Comparison of ENCODE assay signal across 2 cellular contexts in genomic region chr12:103840399-103840880, GRCh38.
TF ChIP-seq lines count a peak whose summit lies in the region.

No MANE protein-coding gene starts in this region.

TF ChIP-seq in K562, 482 proteins besides CTCF, POLR2A, EP300 and RAD21:
- TF ChIP-seq RBM14 (IDR thresholded peaks at IDR 0.05; ENCODE audit: borderline replicate concordance, insufficient read depth, low read depth, low read length) (0 out of 2 replicates have a peak, but pooled peaks have one; percentile 28), MTA3 (IDR thresholded peaks at IDR 0.05; ENCODE audit: borderline replicate concordance) (0 out of 2 replicates have a peak, but pooled peaks have one; percentile 26), SMAD4 (CRISPR knock-in tag; conservative IDR thresholded peaks at IDR 0.05) (0 out of 2 replicates have a peak, but pooled peaks have one; percentile 12), KDM5B (IDR thresholded peaks at IDR 0.05; ENCODE audit: insufficient replicate concordance, low read depth, low read length) (peak; percentile 11), NFATC3 (IDR thresholded peaks at IDR 0.05) (no peak), HEY1 (CRISPR knock-in tag; IDR thresholded peaks at IDR 0.05; ENCODE audit: borderline replicate concordance) (no peak), STAG1 (CRISPR knock-in tag; IDR thresholded peaks at IDR 0.05; ENCODE audit: borderline replicate concordance) (no peak), HNRNPK (IDR thresholded peaks at IDR 0.05; ENCODE audit: low read depth, low read length, poor library complexity, severe bottlenecking) (no peak), EGR1 (conservative IDR thresholded peaks at IDR 0.05) (peak; percentile 46), ZC3H4 (CRISPR knock-in tag; IDR thresholded peaks at IDR 0.05; ENCODE audit: borderline replicate concordance) (no peak), SIN3A (IDR thresholded peaks at IDR 0.05; ENCODE audit: borderline replicate concordance in 2 of 2, control insufficient read depth in 1 of 2, low read depth in 2 of 2, low read length in 2 of 2) (0 out of 4 replicates have a peak, but pooled peaks of 1 of the 2 experiments have one; percentile 16)
- TF ChIP-seq, protein P1, sequence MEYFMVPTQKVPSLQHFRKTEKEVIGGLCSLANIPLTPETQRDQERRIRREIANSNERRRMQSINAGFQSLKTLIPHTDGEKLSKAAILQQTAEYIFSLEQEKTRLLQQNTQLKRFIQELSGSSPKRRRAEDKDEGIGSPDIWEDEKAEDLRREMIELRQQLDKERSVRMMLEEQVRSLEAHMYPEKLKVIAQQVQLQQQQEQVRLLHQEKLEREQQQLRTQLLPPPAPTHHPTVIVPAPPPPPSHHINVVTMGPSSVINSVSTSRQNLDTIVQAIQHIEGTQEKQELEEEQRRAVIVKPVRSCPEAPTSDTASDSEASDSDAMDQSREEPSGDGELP (CRISPR knock-in tag; IDR thresholded peaks at IDR 0.05; ENCODE audit: borderline replicate concordance) = peak; percentile 68; the same call in 1 of the 2 replicates
TF ChIP-seq in K562: peak in this region for 7.

TF ChIP-seq in HepG2, 621 proteins besides CTCF, POLR2A, EP300 and RAD21:
- TF ChIP-seq TFDP1 (CRISPR knock-in tag; IDR thresholded peaks at IDR 0.05; ENCODE audit: borderline replicate concordance) (no peak), STAG1 (CRISPR knock-in tag; IDR thresholded peaks at IDR 0.05) (no peak), ZNF674 (CRISPR knock-in tag; IDR thresholded peaks at IDR 0.05; ENCODE audit: low read depth) (no peak), MTA3 (CRISPR knock-in tag; IDR thresholded peaks at IDR 0.05) (no peak), BATF2 (CRISPR knock-in tag; IDR thresholded peaks at IDR 0.05) (no peak), ADNP (CRISPR knock-in tag; IDR thresholded peaks at IDR 0.05) (no peak), SAP130 (CRISPR knock-in tag; IDR thresholded peaks at IDR 0.05; ENCODE audit: low read depth) (0 out of 2 replicates have a peak, but pooled peaks have one; percentile 9), HDAC1 (CRISPR knock-in tag; IDR thresholded peaks at IDR 0.05) (no peak), ZNF557 (CRISPR knock-in tag; IDR thresholded peaks at IDR 0.05) (no peak), KLF6 (CRISPR knock-in tag; IDR thresholded peaks at IDR 0.05) (no peak), PCBP2 (optimal IDR thresholded peaks at IDR 0.05; ENCODE audit: low read depth, low read length, poor library complexity, severe bottlenecking) (peak; percentile 27), KMT2A (CRISPR knock-in tag; IDR thresholded peaks at IDR 0.05) (0 out of 2 replicates have a peak, but pooled peaks have one; percentile 5), HNRNPLL (IDR thresholded peaks at IDR 0.05; ENCODE audit: low read depth, low read length, poor library complexity, severe bottlenecking) (peak; percentile 17), RBAK (CRISPR knock-in tag; IDR thresholded peaks at IDR 0.05) (no peak), TGIF2 (CRISPR knock-in tag; IDR thresholded peaks at IDR 0.05) (no peak), ZNF775 (CRISPR knock-in tag; IDR thresholded peaks at IDR 0.05; ENCODE audit: borderline replicate concordance) (no peak), ZEB1 (IDR thresholded peaks at IDR 0.05; ENCODE audit: insufficient replicate concordance, low read depth) (no peak), TAF15 (IDR thresholded peaks at IDR 0.05; ENCODE audit: low read depth, low read length, poor library complexity, severe bottlenecking) (peak; percentile 71), KAT8 (CRISPR knock-in tag; IDR thresholded peaks at IDR 0.05) (no peak), ASH2L (IDR thresholded peaks at IDR 0.05; ENCODE audit: insufficient read length, low read depth, low read length) (peak; percentile 35), SMAD1 (CRISPR knock-in tag; IDR thresholded peaks at IDR 0.05; ENCODE audit: borderline replicate concordance, low read depth) (no peak), RFX5 (IDR thresholded peaks at IDR 0.05; ENCODE audit: low read depth, low read length) (no peak), EZH2 (conservative IDR thresholded peaks at IDR 0.05; ENCODE audit: low read depth, low read length) (no peak), MIER3 (CRISPR knock-in tag; IDR thresholded peaks at IDR 0.05; ENCODE audit: borderline replicate concordance) (no peak), ZNF33A (CRISPR knock-in tag; IDR thresholded peaks at IDR 0.05; ENCODE audit: borderline replicate concordance) (no peak), ZNF547 (CRISPR knock-in tag; IDR thresholded peaks at IDR 0.05) (no peak), MLLT10 (CRISPR knock-in tag; IDR thresholded peaks at IDR 0.05) (no peak), TP53 (CRISPR knock-in tag; conservative IDR thresholded peaks at IDR 0.05) (no peak), KDM4B (CRISPR knock-in tag; IDR thresholded peaks at IDR 0.05) (no peak), ZHX1 (CRISPR knock-in tag; IDR thresholded peaks at IDR 0.05; ENCODE audit: low read depth) (0 out of 2 replicates have a peak, but pooled peaks have one; percentile 2), PHF21A (CRISPR knock-in tag; IDR thresholded peaks at IDR 0.05) (no peak), HMGA1 (CRISPR knock-in tag; conservative IDR thresholded peaks at IDR 0.05) (no peak), ZNF296 (CRISPR knock-in tag; conservative IDR thresholded peaks at IDR 0.05) (no peak), ZBTB20 (CRISPR knock-in tag; IDR thresholded peaks at IDR 0.05; ENCODE audit: borderline replicate concordance, low read depth) (no peak), ZNF549 (CRISPR knock-in tag; IDR thresholded peaks at IDR 0.05) (no peak), POLR2G (IDR thresholded peaks at IDR 0.05; ENCODE audit: low read depth, low read length) (no peak), SSRP1 (CRISPR knock-in tag; IDR thresholded peaks at IDR 0.05) (no peak), ZNF558 (CRISPR knock-in tag; IDR thresholded peaks at IDR 0.05; ENCODE audit: borderline replicate concordance) (0 out of 2 replicates have a peak, but pooled peaks have one; percentile 8), SP2 (CRISPR knock-in tag; IDR thresholded peaks at IDR 0.05) (no peak), ZNF781 (CRISPR knock-in tag; IDR thresholded peaks at IDR 0.05; ENCODE audit: borderline replicate concordance, not compliant biosample characterization) (no peak), ZNF205 (CRISPR knock-in tag; IDR thresholded peaks at IDR 0.05) (no peak), RNF2 (conservative IDR thresholded peaks at IDR 0.05; ENCODE audit: low read depth) (no peak), SRSF4 (IDR thresholded peaks at IDR 0.05; ENCODE audit: low read depth, low read length, poor library complexity, severe bottlenecking) (no peak)
- TF ChIP-seq, protein P1 (IDR thresholded peaks at IDR 0.05; ENCODE audit: borderline replicate concordance, low read depth) = no peak
- TF ChIP-seq, protein P2, sequence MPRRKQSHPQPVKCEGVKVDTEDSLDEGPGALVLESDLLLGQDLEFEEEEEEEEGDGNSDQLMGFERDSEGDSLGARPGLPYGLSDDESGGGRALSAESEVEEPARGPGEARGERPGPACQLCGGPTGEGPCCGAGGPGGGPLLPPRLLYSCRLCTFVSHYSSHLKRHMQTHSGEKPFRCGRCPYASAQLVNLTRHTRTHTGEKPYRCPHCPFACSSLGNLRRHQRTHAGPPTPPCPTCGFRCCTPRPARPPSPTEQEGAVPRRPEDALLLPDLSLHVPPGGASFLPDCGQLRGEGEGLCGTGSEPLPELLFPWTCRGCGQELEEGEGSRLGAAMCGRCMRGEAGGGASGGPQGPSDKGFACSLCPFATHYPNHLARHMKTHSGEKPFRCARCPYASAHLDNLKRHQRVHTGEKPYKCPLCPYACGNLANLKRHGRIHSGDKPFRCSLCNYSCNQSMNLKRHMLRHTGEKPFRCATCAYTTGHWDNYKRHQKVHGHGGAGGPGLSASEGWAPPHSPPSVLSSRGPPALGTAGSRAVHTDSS (CRISPR knock-in tag; conservative IDR thresholded peaks at IDR 0.05) = no peak
- TF ChIP-seq, protein P3, sequence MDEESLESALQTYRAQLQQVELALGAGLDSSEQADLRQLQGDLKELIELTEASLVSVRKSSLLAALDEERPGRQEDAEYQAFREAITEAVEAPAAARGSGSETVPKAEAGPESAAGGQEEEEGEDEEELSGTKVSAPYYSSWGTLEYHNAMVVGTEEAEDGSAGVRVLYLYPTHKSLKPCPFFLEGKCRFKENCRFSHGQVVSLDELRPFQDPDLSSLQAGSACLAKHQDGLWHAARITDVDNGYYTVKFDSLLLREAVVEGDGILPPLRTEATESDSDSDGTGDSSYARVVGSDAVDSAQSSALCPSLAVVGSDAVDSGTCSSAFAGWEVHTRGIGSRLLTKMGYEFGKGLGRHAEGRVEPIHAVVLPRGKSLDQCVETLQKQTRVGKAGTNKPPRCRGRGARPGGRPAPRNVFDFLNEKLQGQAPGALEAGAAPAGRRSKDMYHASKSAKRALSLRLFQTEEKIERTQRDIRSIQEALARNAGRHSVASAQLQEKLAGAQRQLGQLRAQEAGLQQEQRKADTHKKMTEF (CRISPR knock-in tag; IDR thresholded peaks at IDR 0.05) = no peak
